In genomic region chr3:100002599-100003350, GRCh38 we compare ENCODE assay signal across 1 cellular context.
TF ChIP-seq lines count a peak whose summit lies in the region.

No MANE protein-coding gene starts in this region.

TF ChIP-seq in HepG2, 621 proteins besides CTCF, POLR2A, EP300 and RAD21 (continued from another document and continues in another):
- TF ChIP-seq FOXP4 (CRISPR knock-in tag; IDR thresholded peaks at IDR 0.05) (peak; percentile 11; the same call in 1 of the 2 replicates), HOXD1 (CRISPR knock-in tag; IDR thresholded peaks at IDR 0.05) (peak; percentile 82), JUN (CRISPR knock-in tag; IDR thresholded peaks at IDR 0.05) (peak; percentile 93), MEIS2 (CRISPR knock-in tag; IDR thresholded peaks at IDR 0.05) (peak; percentile 88; the same call in 1 of the 2 replicates), ZNF121 (CRISPR knock-in tag; IDR thresholded peaks at IDR 0.05) (no peak), ZNF292 (CRISPR knock-in tag; IDR thresholded peaks at IDR 0.05; ENCODE audit: borderline replicate concordance, low read depth) (peak; percentile 51; the same call in 1 of the 2 replicates), TBX2 (CRISPR knock-in tag; IDR thresholded peaks at IDR 0.05; ENCODE audit: borderline replicate concordance) (peak; percentile 57; the same call in 1 of the 2 replicates), ZNF33B (CRISPR knock-in tag; IDR thresholded peaks at IDR 0.05) (no peak), MAX (IDR thresholded peaks at IDR 0.05) (peak; percentile 27; the same call in 1 of the 2 replicates), KLF16 (CRISPR knock-in tag; IDR thresholded peaks at IDR 0.05) (no peak), ZBTB7B (CRISPR knock-in tag; IDR thresholded peaks at IDR 0.05) (no peak), THAP9 (CRISPR knock-in tag; IDR thresholded peaks at IDR 0.05; ENCODE audit: borderline replicate concordance) (no peak), MEIS1 (CRISPR knock-in tag; IDR thresholded peaks at IDR 0.05; ENCODE audit: borderline replicate concordance) (no peak), ZNF792 (CRISPR knock-in tag; IDR thresholded peaks at IDR 0.05) (0 out of 2 replicates have a peak, but pooled peaks have one; percentile 24), CEBPB (IDR thresholded peaks at IDR 0.05; ENCODE audit: borderline replicate concordance, low read depth, low read length) (peak; percentile 96), ZNF136 (CRISPR knock-in tag; IDR thresholded peaks at IDR 0.05; ENCODE audit: low read depth) (no peak), CHCHD3 (CRISPR knock-in tag; IDR thresholded peaks at IDR 0.05) (no peak), CEBPG (CRISPR knock-in tag; IDR thresholded peaks at IDR 0.05) (peak; percentile 92), ZSCAN30 (CRISPR knock-in tag; IDR thresholded peaks at IDR 0.05) (no peak), FOXK2 (IDR thresholded peaks at IDR 0.05) (peak; percentile 53; the same call in 1 of the 2 replicates), HMG20A (CRISPR knock-in tag; IDR thresholded peaks at IDR 0.05; ENCODE audit: borderline replicate concordance) (peak; percentile 64; the same call in 1 of the 2 replicates), XRCC5 (optimal IDR thresholded peaks at IDR 0.05; ENCODE audit: low read length) (peak; percentile 24), SOX6 (IDR thresholded peaks at IDR 0.05) (no peak), SOX6 (CRISPR knock-in tag; IDR thresholded peaks at IDR 0.05) (peak; percentile 69; the same call in 1 of the 2 replicates), ELF3 (CRISPR knock-in tag; IDR thresholded peaks at IDR 0.05) (peak; percentile 46; the same call in 1 of the 2 replicates), BHLHE40 (IDR thresholded peaks at IDR 0.05; ENCODE audit: low read length) (0 out of 2 replicates have a peak, but pooled peaks have one; percentile 42), NFE2 (CRISPR knock-in tag; IDR thresholded peaks at IDR 0.05) (no peak), HOXA5 (CRISPR knock-in tag; IDR thresholded peaks at IDR 0.05) (peak; percentile 97), MIXL1 (CRISPR knock-in tag; IDR thresholded peaks at IDR 0.05) (0 out of 2 replicates have a peak, but pooled peaks have one; percentile 50), FOXA1 (IDR thresholded peaks at IDR 0.05) (no peak), FOXA1 (CRISPR knock-in tag; IDR thresholded peaks at IDR 0.05) (0 out of 2 replicates have a peak, but pooled peaks have one; percentile 17), ZNF34 (CRISPR knock-in tag; IDR thresholded peaks at IDR 0.05; ENCODE audit: borderline replicate concordance) (no peak; the same call in 1 of the 2 replicates), CBFB (CRISPR knock-in tag; IDR thresholded peaks at IDR 0.05) (no peak), ZNF382 (CRISPR knock-in tag; IDR thresholded peaks at IDR 0.05; ENCODE audit: borderline replicate concordance) (no peak), MED1 (CRISPR knock-in tag; IDR thresholded peaks at IDR 0.05) (peak; percentile 73), GATAD2A (CRISPR knock-in tag; IDR thresholded peaks at IDR 0.05) (peak; percentile 85), SMC3 (IDR thresholded peaks at IDR 0.05; ENCODE audit: low read length) (no peak), ZNF180 (CRISPR knock-in tag; IDR thresholded peaks at IDR 0.05; ENCODE audit: borderline replicate concordance, low read depth) (no peak), FOXP1 (IDR thresholded peaks at IDR 0.05) (peak; percentile 73), FOXP1 (CRISPR knock-in tag; IDR thresholded peaks at IDR 0.05) (peak; percentile 48), GLMP (CRISPR knock-in tag; IDR thresholded peaks at IDR 0.05; ENCODE audit: borderline replicate concordance) (no peak), PAXIP1 (CRISPR knock-in tag; conservative IDR thresholded peaks at IDR 0.05) (peak; percentile 34; the same call in 1 of the 2 replicates), KLF6 (CRISPR knock-in tag; IDR thresholded peaks at IDR 0.05) (no peak), DDIT3 (CRISPR knock-in tag; IDR thresholded peaks at IDR 0.05) (no peak), HDAC2 (CRISPR knock-in tag; IDR thresholded peaks at IDR 0.05) (no peak), ETV6 (CRISPR knock-in tag; conservative IDR thresholded peaks at IDR 0.05) (no peak), ZNF784 (CRISPR knock-in tag; IDR thresholded peaks at IDR 0.05; ENCODE audit: borderline replicate concordance) (no peak)
- TF ChIP-seq, protein P1, sequence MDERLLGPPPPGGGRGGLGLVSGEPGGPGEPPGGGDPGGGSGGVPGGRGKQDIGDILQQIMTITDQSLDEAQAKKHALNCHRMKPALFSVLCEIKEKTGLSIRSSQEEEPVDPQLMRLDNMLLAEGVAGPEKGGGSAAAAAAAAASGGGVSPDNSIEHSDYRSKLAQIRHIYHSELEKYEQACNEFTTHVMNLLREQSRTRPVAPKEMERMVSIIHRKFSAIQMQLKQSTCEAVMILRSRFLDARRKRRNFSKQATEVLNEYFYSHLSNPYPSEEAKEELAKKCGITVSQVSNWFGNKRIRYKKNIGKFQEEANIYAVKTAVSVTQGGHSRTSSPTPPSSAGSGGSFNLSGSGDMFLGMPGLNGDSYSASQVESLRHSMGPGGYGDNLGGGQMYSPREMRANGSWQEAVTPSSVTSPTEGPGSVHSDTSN (CRISPR knock-in tag; IDR thresholded peaks at IDR 0.05): peak; percentile 28
- TF ChIP-seq, protein P2, sequence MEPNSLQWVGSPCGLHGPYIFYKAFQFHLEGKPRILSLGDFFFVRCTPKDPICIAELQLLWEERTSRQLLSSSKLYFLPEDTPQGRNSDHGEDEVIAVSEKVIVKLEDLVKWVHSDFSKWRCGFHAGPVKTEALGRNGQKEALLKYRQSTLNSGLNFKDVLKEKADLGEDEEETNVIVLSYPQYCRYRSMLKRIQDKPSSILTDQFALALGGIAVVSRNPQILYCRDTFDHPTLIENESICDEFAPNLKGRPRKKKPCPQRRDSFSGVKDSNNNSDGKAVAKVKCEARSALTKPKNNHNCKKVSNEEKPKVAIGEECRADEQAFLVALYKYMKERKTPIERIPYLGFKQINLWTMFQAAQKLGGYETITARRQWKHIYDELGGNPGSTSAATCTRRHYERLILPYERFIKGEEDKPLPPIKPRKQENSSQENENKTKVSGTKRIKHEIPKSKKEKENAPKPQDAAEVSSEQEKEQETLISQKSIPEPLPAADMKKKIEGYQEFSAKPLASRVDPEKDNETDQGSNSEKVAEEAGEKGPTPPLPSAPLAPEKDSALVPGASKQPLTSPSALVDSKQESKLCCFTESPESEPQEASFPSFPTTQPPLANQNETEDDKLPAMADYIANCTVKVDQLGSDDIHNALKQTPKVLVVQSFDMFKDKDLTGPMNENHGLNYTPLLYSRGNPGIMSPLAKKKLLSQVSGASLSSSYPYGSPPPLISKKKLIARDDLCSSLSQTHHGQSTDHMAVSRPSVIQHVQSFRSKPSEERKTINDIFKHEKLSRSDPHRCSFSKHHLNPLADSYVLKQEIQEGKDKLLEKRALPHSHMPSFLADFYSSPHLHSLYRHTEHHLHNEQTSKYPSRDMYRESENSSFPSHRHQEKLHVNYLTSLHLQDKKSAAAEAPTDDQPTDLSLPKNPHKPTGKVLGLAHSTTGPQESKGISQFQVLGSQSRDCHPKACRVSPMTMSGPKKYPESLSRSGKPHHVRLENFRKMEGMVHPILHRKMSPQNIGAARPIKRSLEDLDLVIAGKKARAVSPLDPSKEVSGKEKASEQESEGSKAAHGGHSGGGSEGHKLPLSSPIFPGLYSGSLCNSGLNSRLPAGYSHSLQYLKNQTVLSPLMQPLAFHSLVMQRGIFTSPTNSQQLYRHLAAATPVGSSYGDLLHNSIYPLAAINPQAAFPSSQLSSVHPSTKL (CRISPR knock-in tag; IDR thresholded peaks at IDR 0.05): peak; percentile 80
- TF ChIP-seq, protein P3, sequence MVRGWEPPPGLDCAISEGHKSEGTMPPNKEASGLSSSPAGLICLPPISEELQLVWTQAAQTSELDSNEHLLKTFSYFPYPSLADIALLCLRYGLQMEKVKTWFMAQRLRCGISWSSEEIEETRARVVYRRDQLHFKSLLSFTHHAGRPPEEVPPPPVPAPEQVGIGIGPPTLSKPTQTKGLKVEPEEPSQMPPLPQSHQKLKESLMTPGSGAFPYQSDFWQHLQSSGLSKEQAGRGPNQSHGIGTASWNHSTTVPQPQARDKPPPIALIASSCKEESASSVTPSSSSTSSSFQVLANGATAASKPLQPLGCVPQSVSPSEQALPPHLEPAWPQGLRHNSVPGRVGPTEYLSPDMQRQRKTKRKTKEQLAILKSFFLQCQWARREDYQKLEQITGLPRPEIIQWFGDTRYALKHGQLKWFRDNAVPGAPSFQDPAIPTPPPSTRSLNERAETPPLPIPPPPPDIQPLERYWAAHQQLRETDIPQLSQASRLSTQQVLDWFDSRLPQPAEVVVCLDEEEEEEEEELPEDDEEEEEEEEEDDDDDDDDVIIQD (CRISPR knock-in tag; IDR thresholded peaks at IDR 0.05; ENCODE audit: low read depth): 0 out of 2 replicates have a peak, but pooled peaks have one; percentile 21
